ENCODE assay signal across 8 cellular contexts in genomic region chr19:51016798-51017683, GRCh38. TPM values are rescaled to one million over a fixed set of nuclear protein-coding genes. Genes with fewer than 3 reads are reported as not detected.
A peak's percentile ranks its signal among the peaks of the same experiment; 100 is the strongest.
DNase-seq lines count a peak whose midpoint lies in the region; ATAC-seq and TF ChIP-seq lines count a peak whose summit lies in the region.

No MANE protein-coding gene starts in this region.

- peak in 3 of 4 experiments; percentile 8 to 19 (median 14) for DNase-seq in activated naive CD4-positive, alpha-beta T cell (lab: John Stamatoyannopoulos, UW)
- DNase-seq in activated naive CD4-positive, alpha-beta T cell treated with anti-CD3 and anti-CD28 coated beads, Interleukin-2, amount 10 ng/mL, durations not matched to agents 7 days and 5 days = no peak
- DNase-seq in NCI-H774 (lab: John Stamatoyannopoulos, UW) (peak; percentile 64), cardiac muscle cell (ENCODE audit: low read depth in 1 of 2, low spot score in 1 of 2) (peak; percentile 47 to 74), GM19240 (ENCODE audit: insufficient read length, low spot score) (no peak)
- peak; percentile 31 to 65 for DNase-seq in activated T-cell treated with anti-CD3 and anti-CD28 coated beads, Interleukin-2, amount 50 U/mL, for 72 hours

- H3K27me3 ChIP-seq in cardiac muscle cell = peaks cover 66% of the 10 kb centered on the region
- no peaks in the 10 kb centered on the region for H3K27me3 ChIP-seq in parathyroid adenoma (ENCODE audit: control insufficient read depth, insufficient read depth, low read length)

- no peaks in the 10 kb centered on the region for H3K36me3 Mint-ChIP-seq in activated naive CD4-positive, alpha-beta T cell treated with anti-CD3 and anti-CD28 coated beads, Interleukin-2, amount 10 ng/mL, durations not matched to agents 7 days and 5 days
- H3K36me3 Mint-ChIP-seq in activated T-cell treated with anti-CD3 and anti-CD28 coated beads, Interleukin-2, amount 50 U/mL, for 72 hours (ENCODE audit: insufficient read depth in 2 of 2) = peaks cover 3 to 5% of the 10 kb centered on the region in 2 donors

- no peak overlapping the region for H3K4me3 Mint-ChIP-seq in activated naive CD4-positive, alpha-beta T cell treated with anti-CD3 and anti-CD28 coated beads, Interleukin-2, amount 10 ng/mL, durations not matched to agents 7 days and 5 days
- peak overlapping the region; percentile 50 to 70 for H3K4me3 Mint-ChIP-seq in activated T-cell treated with anti-CD3 and anti-CD28 coated beads, Interleukin-2, amount 50 U/mL, for 72 hours

- peaks cover 26% of the 10 kb centered on the region for H3K4me1 Mint-ChIP-seq in activated naive CD4-positive, alpha-beta T cell treated with anti-CD3 and anti-CD28 coated beads, Interleukin-2, amount 10 ng/mL, durations not matched to agents 7 days and 5 days
- H3K4me1 Mint-ChIP-seq in activated T-cell treated with anti-CD3 and anti-CD28 coated beads, Interleukin-2, amount 50 U/mL, for 72 hours (ENCODE audit: low read depth) = peaks cover 21% of the 10 kb centered on the region

- CTCF ChIA-PET in activated naive CD4-positive, alpha-beta T cell treated with anti-CD3 and anti-CD28 coated beads, Interleukin-2, amount 10 ng/mL, durations not matched to agents 7 days and 5 days (lab: Charles Lee) = interaction anchor here (1.0 kb wide), 1 partner anchor 82 kb away, joined by 3 read pairs; no protein-coding TSS in a partner anchor

- peak overlapping the region; percentile 75 for H2AFZ ChIP-seq in parathyroid adenoma

- no peak overlapping the region for H3K27ac Mint-ChIP-seq in activated naive CD4-positive, alpha-beta T cell treated with anti-CD3 and anti-CD28 coated beads, Interleukin-2, amount 10 ng/mL, durations not matched to agents 7 days and 5 days
- H3K27ac Mint-ChIP-seq in activated T-cell treated with anti-CD3 and anti-CD28 coated beads, Interleukin-2, amount 50 U/mL, for 72 hours = no peak overlapping the region

- no peak overlapping the region for H3K9ac ChIP-seq in parathyroid adenoma

- peak overlapping the region; percentile 65 for H3K4me2 ChIP-seq in parathyroid adenoma (ENCODE audit: low read length)

- H3K4me1 ChIP-seq in cardiac muscle cell (ENCODE audit: low read depth) (no peaks in the 10 kb centered on the region), parathyroid adenoma (peaks cover 10% of the 10 kb centered on the region)

- H3K9me3 Mint-ChIP-seq in activated naive CD4-positive, alpha-beta T cell treated with anti-CD3 and anti-CD28 coated beads, Interleukin-2, amount 10 ng/mL, durations not matched to agents 7 days and 5 days = no peaks in the 10 kb centered on the region
- H3K9me3 Mint-ChIP-seq in activated T-cell treated with anti-CD3 and anti-CD28 coated beads, Interleukin-2, amount 50 U/mL, for 72 hours = no peaks in the 10 kb centered on the region

- H3K27ac ChIP-seq in cardiac muscle cell (no peak overlapping the region), parathyroid adenoma (no peak overlapping the region)

- no peaks in the 10 kb centered on the region for H3K36me3 ChIP-seq in cardiac muscle cell
- H3K36me3 ChIP-seq in parathyroid adenoma (ENCODE audit: control insufficient read depth, insufficient read depth, low read length) = no peaks in the 10 kb centered on the region

- peak in 1 of 2 donors; percentile 49 for ATAC-seq in activated T-cell treated with anti-CD3 and anti-CD28 coated beads, Interleukin-2, amount 50 U/mL, for 72 hours (replicated peaks in 1 of 2)
- no peak for ATAC-seq in GM21737 (IDR thresholded peaks at IDR 0.05; ENCODE audit: unreplicated experiment)

- peaks cover 81% of the 10 kb centered on the region for H3K27me3 Mint-ChIP-seq in activated naive CD4-positive, alpha-beta T cell treated with anti-CD3 and anti-CD28 coated beads, Interleukin-2, amount 10 ng/mL, durations not matched to agents 7 days and 5 days
- H3K27me3 Mint-ChIP-seq in activated T-cell treated with anti-CD3 and anti-CD28 coated beads, Interleukin-2, amount 50 U/mL, for 72 hours (ENCODE audit: low read depth) = peaks cover 72% of the 10 kb centered on the region

- TF ChIP-seq CTCF in cardiac muscle cell (IDR thresholded peaks at IDR 0.05; ENCODE audit: low read depth, low read length) = peak; percentile 70
- TF ChIP-seq CTCF in parathyroid adenoma (IDR thresholded peaks at IDR 0.05) = peak; percentile 78

- H3K9me3 ChIP-seq in cardiac muscle cell (ENCODE audit: low read depth) (no peaks in the 10 kb centered on the region), parathyroid adenoma (ENCODE audit: control insufficient read depth, low read length) (no peaks in the 10 kb centered on the region)

- H3K4me3 ChIP-seq in cardiac muscle cell = peak overlapping the region; percentile 35
- peak overlapping the region; percentile 33 for H3K4me3 ChIP-seq in parathyroid adenoma (ENCODE audit: low read depth, low read length)

- no peaks in the 10 kb centered on the region for H3K79me2 ChIP-seq in parathyroid adenoma

RNA-seq across cellular contexts. Expression of gene KLK10, which starts 2.5 kb away (rescaled TPM):
- total RNA-seq in activated T-cell treated with anti-CD3 and anti-CD28 coated beads, Interleukin-2, amount 50 U/mL, for 72 hours = not detected
- total RNA-seq in cardiac muscle cell = 0.07 and 0.66 TPM in 2 replicates
- not detected in 2 replicates for polyA plus RNA-seq in cardiac muscle cell

RNA-seq across cellular contexts. Expression of gene KLK11, which starts 9.4 kb away (rescaled TPM):
- not detected for total RNA-seq in activated T-cell treated with anti-CD3 and anti-CD28 coated beads, Interleukin-2, amount 50 U/mL, for 72 hours
- total RNA-seq in cardiac muscle cell = not detected in 2 replicates
- not detected in 2 replicates for polyA plus RNA-seq in cardiac muscle cell

RNA-seq across cellular contexts. Expression of gene KLK8, which starts 15.6 kb away (rescaled TPM):
- not detected for total RNA-seq in activated T-cell treated with anti-CD3 and anti-CD28 coated beads, Interleukin-2, amount 50 U/mL, for 72 hours
- total RNA-seq in cardiac muscle cell = not detected in 2 replicates
- not detected in 2 replicates for polyA plus RNA-seq in cardiac muscle cell

RNA-seq across cellular contexts. Expression of gene KLK12, which starts 17.8 kb away (rescaled TPM):
- total RNA-seq in activated T-cell treated with anti-CD3 and anti-CD28 coated beads, Interleukin-2, amount 50 U/mL, for 72 hours = not detected
- total RNA-seq in cardiac muscle cell = not detected in 2 replicates
- polyA plus RNA-seq in cardiac muscle cell = not detected in 2 replicates

RNA-seq across cellular contexts. Expression of gene KLK7, which starts 33.3 kb away (rescaled TPM):
- total RNA-seq in activated T-cell treated with anti-CD3 and anti-CD28 coated beads, Interleukin-2, amount 50 U/mL, for 72 hours = not detected
- not detected in 2 replicates for total RNA-seq in cardiac muscle cell
- 0.43 TPM in 1 of 2 replicates, not detected in the other for polyA plus RNA-seq in cardiac muscle cell

Comparison
In these comparisons a context has a peak if more than half of its experiments do, and no peak if none do; other contexts are left out.
1. DNase-seq: peak in activated naive CD4-positive, alpha-beta T cell (3 of 4), NCI-H774 (single experiment), activated T-cell treated with anti-CD3 and anti-CD28 coated beads, Interleukin-2, amount 50 U/mL, for 72 hours (2 of 2) and cardiac muscle cell (2 of 2); none in activated naive CD4-positive, alpha-beta T cell treated with anti-CD3 and anti-CD28 coated beads, Interleukin-2, amount 10 ng/mL, durations not matched to agents 7 days and 5 days (single experiment) and GM19240 (single experiment).